ENCODE assay signal across 12 cellular contexts in the genomic region with DNA sequence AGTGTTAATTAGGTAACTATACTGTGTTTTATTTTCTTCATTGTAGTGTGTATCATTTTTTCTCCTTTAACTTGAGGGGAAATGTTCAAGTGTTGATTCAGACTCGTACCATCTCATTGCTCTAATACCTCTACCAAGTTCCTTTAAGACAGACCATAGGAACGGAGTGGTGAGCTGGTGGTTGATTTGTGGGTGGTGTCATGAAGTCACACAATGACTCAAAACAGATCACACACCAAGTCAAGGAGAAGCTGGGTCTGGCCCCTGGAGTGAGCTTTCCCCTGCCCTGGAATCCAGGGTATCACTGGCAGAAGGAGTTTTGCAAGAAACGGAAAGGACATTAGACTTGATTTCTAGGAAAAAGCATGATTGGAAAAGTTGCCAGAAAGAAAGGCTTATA.
DNase-seq lines count a peak whose midpoint lies in the region; ATAC-seq lines count a peak whose summit lies in the region.
"Had no signal": no experiment of that assay in that cellular context is flagged by ENCODE, and none has a peak within 500 bp of the region (broad histone marks: within the 10 kb centered on the region; RNA-seq: fewer than 3 reads in every experiment).

No MANE protein-coding gene starts in this region.

- no peak overlapping the region for H4K8ac ChIP-seq in mesendoderm (ENCODE audit: low read depth, low read length)

- H3K27ac ChIP-seq in mesendoderm (ENCODE audit: low read depth, low read length) = no peak overlapping the region

- H3K4ac ChIP-seq in mesendoderm (ENCODE audit: low read depth, low read length) = no peak overlapping the region

- H3K27me3 ChIP-seq in mesendoderm (ENCODE audit: insufficient read depth, low read length, poor library complexity) = no peaks in the 10 kb centered on the region

- ATAC-seq in HG03520 (IDR thresholded peaks at IDR 0.05; ENCODE audit: unreplicated experiment) = no peak
- ATAC-seq: HCT116 had no signal

- H2BK15ac ChIP-seq in mesendoderm (replicated peaks; ENCODE audit: low read depth) = no peak overlapping the region

- H4K5ac ChIP-seq in mesendoderm (ENCODE audit: low read length) = no peak overlapping the region

- H2BK5ac ChIP-seq in mesendoderm (ENCODE audit: low read length) = no peak overlapping the region

- H3K18ac ChIP-seq in mesendoderm (ENCODE audit: low read length) = no peak overlapping the region

- no peak overlapping the region for H3K56ac ChIP-seq in mesendoderm (ENCODE audit: low read length)

- H3K79me1 ChIP-seq in mesendoderm (ENCODE audit: low read length) = no peaks in the 10 kb centered on the region

- WGBS in mesendoderm (ENCODE audit: extremely low coverage, insufficient coverage, low lambda C conversion rate) = no CpG with 5 or more reads among the region's 3 CpGs

- peaks cover 12% of the 10 kb centered on the region for H3K4me1 ChIP-seq in mesendoderm (ENCODE audit: control insufficient read depth, low read depth, low read length)

- DNase-seq in AG08396 (ENCODE audit: low spot score) (peak; percentile 15), EL (peak; percentile 39), mesendoderm (peak; percentile 37), NCI-H69 (lab: John Stamatoyannopoulos, UW) (no peak), DMS153 treated with DMSO at 0.1 percent for 48 hours (lab: John Stamatoyannopoulos, UW; ENCODE audit: unreplicated experiment) (no peak), NCI-H524 treated with DMSO at 0.1 percent for 48 hours (lab: John Stamatoyannopoulos, UW) (no peak)
- DNase-seq in activated gamma-delta T cell treated with anti-CD3 and anti-CD28 coated beads, Interleukin-2, amount 50 U/mL, for 16 hours (ENCODE audit: low read depth) = peak; percentile 20
- DNase-seq: activated effector memory CD4-positive, alpha-beta T cell treated with anti-CD3 and anti-CD28 coated beads, Interleukin-2, amount 50 U/mL, for 16 hours; dermis blood vessel endothelial cell; retina had no signal

- H2BK120ac ChIP-seq in mesendoderm (ENCODE audit: low read depth, low read length) = no peak overlapping the region

- no peak overlapping the region for H3K9ac ChIP-seq in mesendoderm (ENCODE audit: low read length)

- H2AK5ac ChIP-seq in mesendoderm (ENCODE audit: low read length) = no peak overlapping the region

- no peak overlapping the region for H3K4me3 ChIP-seq in mesendoderm (ENCODE audit: low read length)

- no peaks in the 10 kb centered on the region for H3K79me2 ChIP-seq in mesendoderm (ENCODE audit: control insufficient read depth, insufficient read depth, low read length)

- H3K23ac ChIP-seq in mesendoderm (ENCODE audit: low read length) = no peak overlapping the region

- H3K4me2 ChIP-seq in mesendoderm (ENCODE audit: low read length) = no peak overlapping the region

- no peaks in the 10 kb centered on the region for H3K36me3 ChIP-seq in mesendoderm (ENCODE audit: control insufficient read depth, insufficient read depth, low read length)

Comparison
In these comparisons a context has a peak if more than half of its experiments do, and no peak if none do; other contexts are left out.
1. DNase-seq: peak in AG08396 (single experiment), EL (single experiment), activated gamma-delta T cell treated with anti-CD3 and anti-CD28 coated beads, Interleukin-2, amount 50 U/mL, for 16 hours (single experiment) and mesendoderm (single experiment); none in NCI-H69 (single experiment), DMS153 treated with DMSO at 0.1 percent for 48 hours (single experiment) and NCI-H524 treated with DMSO at 0.1 percent for 48 hours (single experiment).